Comparison of ENCODE assay signal across 9 cellular contexts in genomic region chr19:37304190-37304883, GRCh38.
DNase-seq lines count a peak whose midpoint lies in the region; ATAC-seq and TF ChIP-seq lines count a peak whose summit lies in the region.
"Had no signal": no experiment of that assay in that cellular context is flagged by ENCODE, and none has a peak within 500 bp of the region (broad histone marks: within the 10 kb centered on the region; RNA-seq: fewer than 3 reads in every experiment).

No MANE protein-coding gene starts in this region.

- H2BK120ac ChIP-seq in trophoblast cell (ENCODE audit: insufficient read depth, low read length, poor library complexity): no peak overlapping the region

- peak overlapping the region; percentile 60 for H3K9ac ChIP-seq in trophoblast cell (ENCODE audit: low read length)

- no peaks in the 10 kb centered on the region for H3K79me2 ChIP-seq in trophoblast cell (ENCODE audit: control insufficient read depth, insufficient read depth, low read length, poor library complexity)

- no peaks in the 10 kb centered on the region for H3K36me3 ChIP-seq in WERI-Rb-1
- H3K36me3 ChIP-seq in trophoblast cell (ENCODE audit: control insufficient read depth in 1 of 2, insufficient read depth in 2 of 2, low read length in 2 of 2): no peaks in the 10 kb centered on the region

- no peak overlapping the region for H2BK5ac ChIP-seq in trophoblast cell (ENCODE audit: low read depth, low read length, poor library complexity)

- TF ChIP-seq CTCF in C4-2B (conservative IDR thresholded peaks at IDR 0.05) (no peak), WERI-Rb-1 (IDR thresholded peaks at IDR 0.05; ENCODE audit: low read depth, low read length) (no peak)

- peak overlapping the region; percentile 32 for H2AFZ ChIP-seq in trophoblast cell (ENCODE audit: insufficient read depth, low read length, poor library complexity)

- H3K4me1 ChIP-seq in trophoblast cell (ENCODE audit: control insufficient read depth in 1 of 2, insufficient read depth in 2 of 2, low read length in 2 of 2): no peaks in the 10 kb centered on the region

- H2AK5ac ChIP-seq in trophoblast cell (ENCODE audit: low read length): no peak overlapping the region

- H3K4me3 ChIP-seq in WERI-Rb-1 (ENCODE audit: low read depth, low read length) (peak overlapping the region; percentile 56), trophoblast cell (ENCODE audit: low read depth, low read length) (peak overlapping the region; percentile 68)

- H3K4ac ChIP-seq in trophoblast cell (ENCODE audit: low read depth, low read length): no peak overlapping the region

- H3K9me3 ChIP-seq in WERI-Rb-1 (ENCODE audit: severe bottlenecking) (peaks cover 25% of the 10 kb centered on the region), trophoblast cell (ENCODE audit: insufficient read depth, low read depth, low read length) (peaks cover 36% of the 10 kb centered on the region)

- peak overlapping the region; percentile 18; the same call in 1 of the 2 replicates for H3K27ac ChIP-seq in C4-2B
- peak overlapping the region; percentile 63 for H3K27ac ChIP-seq in WERI-Rb-1
- no peak overlapping the region for H3K27ac ChIP-seq in trophoblast cell (ENCODE audit: low read depth, low read length)

- peak overlapping the region; percentile 70 for H4K12ac ChIP-seq in trophoblast cell (ENCODE audit: low read depth, low read length)

- no peaks in the 10 kb centered on the region for H3K79me1 ChIP-seq in trophoblast cell (ENCODE audit: low read length)

- intact Hi-C loops in Right ventricle myocardium superior (cut with DNase I): no loop called here

- peak overlapping the region; percentile 55 for H4K91ac ChIP-seq in trophoblast cell (ENCODE audit: low read depth, low read length)

- no peak overlapping the region for H2BK12ac ChIP-seq in trophoblast cell (ENCODE audit: low read length)

- ATAC-seq in Right ventricle myocardium superior (ENCODE audit: poor library complexity) (peak; percentile 96), HG02852 (IDR thresholded peaks at IDR 0.05; ENCODE audit: unreplicated experiment) (no peak), esophagus mucosa (no peak)
- ATAC-seq: T-cell had no signal

- WGBS in trophoblast cell (ENCODE audit: extremely low coverage, insufficient coverage, insufficient read length): no CpG with 5 or more reads among the region's 44 CpGs

- no peak overlapping the region for H3K18ac ChIP-seq in trophoblast cell (ENCODE audit: low read length)

- peak; percentile 77 for DNase-seq in WERI-Rb-1
- peak; percentile 74 for DNase-seq in Right ventricle myocardium superior
- DNase-seq in trophoblast cell: peak in 1 of 2 donors; percentile 18
- DNase-seq in pons (ENCODE audit: low spot score): no peak
- no peak for DNase-seq in NOMO-1 treated with DMSO at 0.1 percent for 48 hours (lab: John Stamatoyannopoulos, UW; ENCODE audit: unreplicated experiment)

- H3K23ac ChIP-seq in trophoblast cell (ENCODE audit: low read length): no peak overlapping the region

- no peaks in the 10 kb centered on the region for H3K27me3 ChIP-seq in WERI-Rb-1 (ENCODE audit: insufficient read depth, low read depth, severe bottlenecking)
- no peaks in the 10 kb centered on the region for H3K27me3 ChIP-seq in trophoblast cell (ENCODE audit: insufficient read depth, low read length)

- H3K4me2 ChIP-seq in trophoblast cell (ENCODE audit: low read length): peak overlapping the region; percentile 78

- peak overlapping the region; percentile 88 for H4K8ac ChIP-seq in trophoblast cell (ENCODE audit: low read depth, low read length)

- no peak overlapping the region for H3K14ac ChIP-seq in trophoblast cell (ENCODE audit: low read length)

Comparison
In these comparisons a context has a peak if more than half of its experiments do, and no peak if none do; other contexts are left out.
1. DNase-seq: peak in WERI-Rb-1 (single experiment) and Right ventricle myocardium superior (single experiment); none in pons (single experiment) and NOMO-1 treated with DMSO at 0.1 percent for 48 hours (single experiment).